In genomic region chr17:63498621-63499195, GRCh38 we compare ENCODE assay signal across 14 cellular contexts. TPM values are rescaled to one million over a fixed set of nuclear protein-coding genes. Genes with fewer than 3 reads are reported as not detected.
DNase-seq lines count a peak whose midpoint lies in the region; ATAC-seq and TF ChIP-seq lines count a peak whose summit lies in the region.
"Had no signal": no experiment of that assay in that cellular context is flagged by ENCODE, and none has a peak within 500 bp of the region (broad histone marks: within the 10 kb centered on the region; RNA-seq: fewer than 3 reads in every experiment).

No MANE protein-coding gene starts in this region.

- H3K9me2 ChIP-seq in GM23248 (ENCODE audit: insufficient read depth): no peaks in the 10 kb centered on the region

- POLR2A ChIA-PET in activated CD4-positive, alpha-beta memory T cell treated with anti-CD3 and anti-CD28 coated beads for 36 hours (lab: Charles Lee): no interaction called here
- POLR2A ChIA-PET in activated CD4-positive, alpha-beta T cell treated with anti-CD3 and anti-CD28 coated beads for 36 hours (lab: Charles Lee): no interaction called here

- H3K9me3 ChIP-seq in GM23248 (ENCODE audit: low read depth) (no peaks in the 10 kb centered on the region), upper lobe of left lung (no peaks in the 10 kb centered on the region)

- H4K20me1 ChIP-seq in GM23248 (ENCODE audit: insufficient read depth): no peaks in the 10 kb centered on the region

- ATAC-seq in upper lobe of left lung (ENCODE audit: low FRiP score in 2 of 2): no peak
- no peak for ATAC-seq in activated CD4-positive, alpha-beta T cell treated with anti-CD3 and anti-CD28 coated beads for 36 hours
- ATAC-seq in HG02678 (IDR thresholded peaks at IDR 0.05; ENCODE audit: unreplicated experiment): no peak

- H3K36me3 Mint-ChIP-seq in activated CD4-positive, alpha-beta memory T cell treated with anti-CD3 and anti-CD28 coated beads for 36 hours: no peaks in the 10 kb centered on the region
- H3K36me3 Mint-ChIP-seq in activated CD4-positive, alpha-beta T cell treated with anti-CD3 and anti-CD28 coated beads for 36 hours (ENCODE audit: low read depth): no peaks in the 10 kb centered on the region

- peak; percentile 63 for DNase-seq in GM23248
- peak; percentile 60 to 68 for DNase-seq in foreskin fibroblast
- no peak for DNase-seq in upper lobe of left lung
- no peak for DNase-seq in activated CD4-positive, alpha-beta memory T cell treated with anti-CD3 and anti-CD28 coated beads for 36 hours
- DNase-seq in activated CD4-positive, alpha-beta T cell treated with anti-CD3 and anti-CD28 coated beads for 36 hours: no peak
- DNase-seq: CD4-positive, alpha-beta memory T cell; NCI-H1048; SW 1271 had no signal

- in situ Hi-C loops in GM23248 (cut with MboI): no loop called here

- WGBS in GM23248 (ENCODE audit: low coverage in 1 of 2, low lambda C conversion rate in 2 of 2, missing lambda C conversion rate in 2 of 2), 2 experiments: 70 to 71% methylated on average over 9 of the region's 9 CpGs
- WGBS in upper lobe of left lung, 2 donors: 66 to 72% methylated on average over 9 of the region's 9 CpGs

- H3K27ac Mint-ChIP-seq in activated CD4-positive, alpha-beta memory T cell treated with anti-CD3 and anti-CD28 coated beads for 36 hours: no peak overlapping the region
- H3K27ac Mint-ChIP-seq in activated CD4-positive, alpha-beta T cell treated with anti-CD3 and anti-CD28 coated beads for 36 hours: no peak overlapping the region

- H3K4me3 Mint-ChIP-seq in activated CD4-positive, alpha-beta memory T cell treated with anti-CD3 and anti-CD28 coated beads for 36 hours: no peak overlapping the region
- H3K4me3 Mint-ChIP-seq in activated CD4-positive, alpha-beta T cell treated with anti-CD3 and anti-CD28 coated beads for 36 hours: no peak overlapping the region
- H3K4me3 Mint-ChIP-seq: CD4-positive, alpha-beta memory T cell had no signal

- H3K27ac ChIP-seq in GM23248 (no peak overlapping the region), VCaP (peak overlapping the region; percentile 52; the same call in 1 of the 2 replicates), upper lobe of left lung (peak overlapping the region; percentile 68 to 79 (median 75))
- H3K27ac ChIP-seq: coronary artery had no signal

- no peaks in the 10 kb centered on the region for H3K79me2 ChIP-seq in GM23248 (ENCODE audit: insufficient read depth)

- H3K9ac ChIP-seq in GM23248: no peak overlapping the region

- H3K4me3 ChIP-seq in GM23248 (no peak overlapping the region), foreskin fibroblast (ENCODE audit: low read depth in 1 of 2, low read length in 2 of 2) (no peak overlapping the region), upper lobe of left lung (no peak overlapping the region)
- H3K4me3 ChIP-seq: coronary artery, lung had no signal

- H3K9me3 Mint-ChIP-seq in activated CD4-positive, alpha-beta memory T cell treated with anti-CD3 and anti-CD28 coated beads for 36 hours: no peaks in the 10 kb centered on the region
- no peaks in the 10 kb centered on the region for H3K9me3 Mint-ChIP-seq in activated CD4-positive, alpha-beta T cell treated with anti-CD3 and anti-CD28 coated beads for 36 hours (ENCODE audit: low read depth)
- H3K9me3 Mint-ChIP-seq: CD4-positive, alpha-beta memory T cell had no signal

- H2AFZ ChIP-seq in GM23248: 0 out of 2 replicates have a peak overlapping the region, but pooled peaks have one; percentile 48

- H3K4me2 ChIP-seq in GM23248 (ENCODE audit: unreplicated experiment): peak overlapping the region; percentile 30

- H3K4me1 ChIP-seq in GM23248 (ENCODE audit: insufficient read depth): peaks cover 11% of the 10 kb centered on the region
- peaks cover 23 to 33% (median 30%) of the 10 kb centered on the region in 4 donors for H3K4me1 ChIP-seq in upper lobe of left lung

- TF ChIP-seq POLR2A in upper lobe of left lung (IDR thresholded peaks at IDR 0.05): no peak

- intact Hi-C loops in activated CD4-positive, alpha-beta memory T cell treated with anti-CD3 and anti-CD28 coated beads for 36 hours (cut with micrococcal nuclease): no loop called here
- intact Hi-C loops in activated CD4-positive, alpha-beta T cell treated with anti-CD3 and anti-CD28 coated beads for 36 hours (cut with DNase I, micrococcal nuclease): no loop called here

- CTCF ChIA-PET in activated CD4-positive, alpha-beta memory T cell treated with anti-CD3 and anti-CD28 coated beads for 36 hours (lab: Charles Lee): interaction anchor here (1.1 to 1.2 kb wide), 2 partner anchors 20 to 131 kb away, joined by 3 read pairs; no protein-coding TSS in a partner anchor
- CTCF ChIA-PET in activated CD4-positive, alpha-beta T cell treated with anti-CD3 and anti-CD28 coated beads for 36 hours (lab: Charles Lee): interaction anchor here (0.9 kb wide), 1 partner anchor 110 kb away, joined by 3 read pairs; no protein-coding TSS in a partner anchor

- peaks cover 4% of the 10 kb centered on the region for H3K27me3 Mint-ChIP-seq in activated CD4-positive, alpha-beta memory T cell treated with anti-CD3 and anti-CD28 coated beads for 36 hours
- peaks cover 18% of the 10 kb centered on the region for H3K27me3 Mint-ChIP-seq in activated CD4-positive, alpha-beta T cell treated with anti-CD3 and anti-CD28 coated beads for 36 hours

- no peaks in the 10 kb centered on the region for H3F3A ChIP-seq in GM23248 (ENCODE audit: insufficient read depth)

- TF ChIP-seq CTCF in VCaP (conservative IDR thresholded peaks at IDR 0.05) (no peak), foreskin fibroblast (IDR thresholded peaks at IDR 0.05; ENCODE audit: low read depth, low read length) (no peak), upper lobe of left lung (IDR thresholded peaks at IDR 0.05) (no peak)

- no peak for TF ChIP-seq EP300 in upper lobe of left lung (IDR thresholded peaks at IDR 0.05)

- H3K27me3 ChIP-seq in GM23248 (replicated peaks; ENCODE audit: insufficient read depth) (peaks cover 11% of the 10 kb centered on the region), upper lobe of left lung (no peaks in the 10 kb centered on the region)

- no peaks in the 10 kb centered on the region for H3K4me1 Mint-ChIP-seq in activated CD4-positive, alpha-beta memory T cell treated with anti-CD3 and anti-CD28 coated beads for 36 hours (ENCODE audit: low read depth)
- H3K4me1 Mint-ChIP-seq in activated CD4-positive, alpha-beta T cell treated with anti-CD3 and anti-CD28 coated beads for 36 hours: no peaks in the 10 kb centered on the region

- no peaks in the 10 kb centered on the region for H3K36me3 ChIP-seq in GM23248 (ENCODE audit: low read depth)
- H3K36me3 ChIP-seq in upper lobe of left lung: no peaks in the 10 kb centered on the region

RNA-seq across cellular contexts. Expression of gene ACE, which starts 21.8 kb away (rescaled TPM):
- total RNA-seq in GM23248 (2014; rRNA removed; shearing (Covaris generic)): 3.2 and 3.4 TPM in 2 replicates
- polyA plus RNA-seq in GM23248 (2016; fragmentation: Nextera tagmentation; extraction: Ambion mirVana): 1.6 and 2.2 TPM in 2 replicates
- total RNA-seq in upper lobe of left lung: 10 to 100 TPM; 21.1 to 90.6 (median 65.1) TPM
- total RNA-seq in activated CD4-positive, alpha-beta memory T cell treated with anti-CD3 and anti-CD28 coated beads for 36 hours: 1 to 10 TPM; 2.2 to 2.6 TPM
- total RNA-seq in activated CD4-positive, alpha-beta T cell treated with anti-CD3 and anti-CD28 coated beads for 36 hours: under 1 TPM; 0.26 to 0.46 TPM

RNA-seq across cellular contexts. Expression of gene KCNH6, which starts 24.4 kb away (rescaled TPM):
- total RNA-seq in GM23248 (2014; rRNA removed; shearing (Covaris generic)): not detected in 2 replicates
- polyA plus RNA-seq in GM23248 (2016; fragmentation: Nextera tagmentation; extraction: Ambion mirVana): not detected in 2 replicates
- 1 to 10 TPM in 1 of 6 donors, under 1 TPM in 3, not detected in 2; 0.22 to 4.2 (median 0.31) TPM for total RNA-seq in upper lobe of left lung
- total RNA-seq in activated CD4-positive, alpha-beta memory T cell treated with anti-CD3 and anti-CD28 coated beads for 36 hours: not detected
- total RNA-seq in activated CD4-positive, alpha-beta T cell treated with anti-CD3 and anti-CD28 coated beads for 36 hours: not detected
- total RNA-seq: CD4-positive, alpha-beta memory T cell; RPMI7951 had no signal
- polyA plus RNA-seq: CD4-positive, alpha-beta memory T cell; neural cell had no signal

RNA-seq across cellular contexts. Expression of gene DCAF7, which starts 51.6 kb away (rescaled TPM):
- total RNA-seq in GM23248 (2014; rRNA removed; shearing (Covaris generic)): 21.2 and 21.6 TPM in 2 replicates
- 38.2 and 38.4 TPM in 2 replicates for polyA plus RNA-seq in GM23248 (2016; fragmentation: Nextera tagmentation; extraction: Ambion mirVana)
- total RNA-seq in upper lobe of left lung: 10 to 100 TPM; 26.0 to 86.3 (median 42.3) TPM
- total RNA-seq in activated CD4-positive, alpha-beta memory T cell treated with anti-CD3 and anti-CD28 coated beads for 36 hours: 100 to 1,000 TPM; 118 to 119 TPM
- 100 to 1,000 TPM; 106 to 117 TPM for total RNA-seq in activated CD4-positive, alpha-beta T cell treated with anti-CD3 and anti-CD28 coated beads for 36 hours

RNA-seq across cellular contexts. Expression of gene CYB561, which starts 52.6 kb away (rescaled TPM):
- 10.7 and 15.9 TPM in 2 replicates for total RNA-seq in GM23248 (2014; rRNA removed; shearing (Covaris generic))
- 18.4 and 19.1 TPM in 2 replicates for polyA plus RNA-seq in GM23248 (2016; fragmentation: Nextera tagmentation; extraction: Ambion mirVana)
- total RNA-seq in upper lobe of left lung: 100 to 1,000 TPM in 1 of 6 donors, 10 to 100 TPM in 5; 53.7 to 124 (median 64.4) TPM
- 1 to 10 TPM; 9.4 to 9.7 TPM for total RNA-seq in activated CD4-positive, alpha-beta memory T cell treated with anti-CD3 and anti-CD28 coated beads for 36 hours
- total RNA-seq in activated CD4-positive, alpha-beta T cell treated with anti-CD3 and anti-CD28 coated beads for 36 hours: 1 to 10 TPM; 2.5 to 3.0 TPM

Comparison
In these comparisons a context has a peak if more than half of its experiments do, and no peak if none do; other contexts are left out.
1. DNase-seq: peak in GM23248 (single experiment) and foreskin fibroblast (2 of 2); none in upper lobe of left lung (0 of 2), activated CD4-positive, alpha-beta memory T cell treated with anti-CD3 and anti-CD28 coated beads for 36 hours (single experiment) and activated CD4-positive, alpha-beta T cell treated with anti-CD3 and anti-CD28 coated beads for 36 hours (single experiment).